ENCODE assay signal across 8 cellular contexts in genomic region chr11:6233984-6234313, GRCh38. TPM values are rescaled to one million over a fixed set of nuclear protein-coding genes. Genes with fewer than 3 reads are reported as not detected.
DNase-seq lines count a peak whose midpoint lies in the region; ATAC-seq, FAIRE-seq and TF ChIP-seq lines count a peak whose summit lies in the region.

No MANE protein-coding gene starts in this region.

- FAIRE-seq in GM12891 (lab: Jason Lieb, UNC), result no peak

- H3K27ac ChIP-seq in ACC112 (ENCODE audit: low read depth, low read length) (peak overlapping the region; percentile 22; the same call in 1 of the 2 replicates), transverse colon (peak overlapping the region; percentile 87 to 96 (median 90))

- peak; percentile 1 for ATAC-seq in left colon
- ATAC-seq in GM21619 (IDR thresholded peaks at IDR 0.05; ENCODE audit: unreplicated experiment), result no peak

- H3K4me1 Mint-ChIP-seq in activated naive CD8-positive, alpha-beta T cell (ENCODE audit: low read depth), result peaks cover 50% of the 10 kb centered on the region

- TF ChIP-seq CTCF in HFF-Myc (IDR thresholded peaks at IDR 0.05; ENCODE audit: low read depth, low read length, missing control alignments) (no peak), transverse colon (IDR thresholded peaks at IDR 0.05) (no peak)

- 1 to 3% methylated on average over 9 of the region's 9 CpGs for WGBS in transverse colon (ENCODE audit: low coverage in 1 of 2), 2 donors

- H3K4me3 Mint-ChIP-seq in activated naive CD8-positive, alpha-beta T cell, result peak overlapping the region; percentile 100

- H3K4me3 ChIP-seq in ACC112 (ENCODE audit: low read depth, low read length), result peak overlapping the region; percentile 87
- peak overlapping the region; percentile 94 for H3K4me3 ChIP-seq in HFF-Myc (replicated peaks; ENCODE audit: low read depth, low read length)
- peak overlapping the region; percentile 60 to 94 (median 73) for H3K4me3 ChIP-seq in transverse colon

- no peaks in the 10 kb centered on the region for H3K9me3 ChIP-seq in transverse colon

- DNase-seq in HFF-Myc (ENCODE audit: extremely low read depth, low read depth) (no peak), left colon (no peak), transverse colon (peak; percentile 29), GM12891 (ENCODE audit: insufficient read length, low spot score) (no peak), NCI-H128 (lab: John Stamatoyannopoulos, UW; ENCODE audit: unreplicated experiment) (no peak)

- TF ChIP-seq POLR2A in transverse colon (IDR thresholded peaks at IDR 0.05) (no peak), GM12891 (IDR thresholded peaks at IDR 0.05; ENCODE audit: low read depth, low read length) (no peak)

- in situ Hi-C loops in transverse colon (cut with MboI; ENCODE audit: low pct_ligation_motif_present in 1 of 4, low pct_unique_long_range_greater_than_20kb in 1 of 4, low sequenced_read_pairs in 3 of 4), result loop anchor here in 1 of 4 donors (10.0 kb wide), 1 partner anchor 251 kb away; the partner anchor contains the start of genes ARFIP2 and TIMM10B

- intact Hi-C loops in left colon (cut with DNase I, micrococcal nuclease) (no loop called here), transverse colon (cut with DNase I; ENCODE audit: low total_unique reads) (no loop called here)

- H2AFZ ChIP-seq in ACC112 (ENCODE audit: low read length, unreplicated experiment), result peak overlapping the region; percentile 51

- no peaks in the 10 kb centered on the region for H3K9me3 Mint-ChIP-seq in activated naive CD8-positive, alpha-beta T cell (ENCODE audit: low read depth)

- H3K4me1 ChIP-seq in ACC112 (ENCODE audit: control insufficient read depth, insufficient read depth, low read length, unreplicated experiment) (peaks cover 10% of the 10 kb centered on the region), transverse colon (peaks cover 4 to 39% (median 27%) of the 10 kb centered on the region in 4 donors)

- peaks cover 48% of the 10 kb centered on the region for H3K79me2 ChIP-seq in ACC112 (ENCODE audit: control insufficient read depth, insufficient read depth, low read length, unreplicated experiment)

- H3K27ac Mint-ChIP-seq in activated naive CD8-positive, alpha-beta T cell, result peak overlapping the region; percentile 96

- H3K27me3 Mint-ChIP-seq in activated naive CD8-positive, alpha-beta T cell, result no peaks in the 10 kb centered on the region

- H3K36me3 ChIP-seq in ACC112 (ENCODE audit: insufficient read depth, low read length) (no peaks in the 10 kb centered on the region), transverse colon (no peaks in the 10 kb centered on the region)

- H3K27me3 ChIP-seq in ACC112 (ENCODE audit: insufficient read depth, low read length) (peaks cover 3% of the 10 kb centered on the region; the same call in 1 of the 2 replicates), transverse colon (no peaks in the 10 kb centered on the region)

- peaks cover 4% of the 10 kb centered on the region for H3K36me3 Mint-ChIP-seq in activated naive CD8-positive, alpha-beta T cell

- no peak for TF ChIP-seq EP300 in transverse colon (IDR thresholded peaks at IDR 0.05; ENCODE audit: low read depth)

TF ChIP-seq in GM12891, 5 proteins besides CTCF, POLR2A, EP300 and RAD21:
- no peak for TF ChIP-seq SPI1 (IDR thresholded peaks at IDR 0.05; ENCODE audit: low read depth, low read length)
- no peak for TF ChIP-seq POU2F2 (IDR thresholded peaks at IDR 0.05; ENCODE audit: low read depth, low read length)
- no peak for TF ChIP-seq POLR2AphosphoS5 (IDR thresholded peaks at IDR 0.05; ENCODE audit: low read depth, low read length)
- TF ChIP-seq TAF1 (IDR thresholded peaks at IDR 0.05; ENCODE audit: low read depth, low read length), result no peak
- TF ChIP-seq PAX5 (IDR thresholded peaks at IDR 0.05; ENCODE audit: insufficient read depth, low read length, severe bottlenecking), result no peak

RNA-seq across cellular contexts. Expression of gene FHIP1B, which starts 0.5 kb away (rescaled TPM):
- total RNA-seq in left colon (100 to 1,000 TPM in 1 of 2 donors, 10 to 100 TPM in 1; 93.2 to 103 TPM), transverse colon (100 to 1,000 TPM; 190 to 681 (median 228) TPM)
- polyA plus RNA-seq in GM12891 (2012; ENCODE audit: low read depth, missing spikeins), result 13.8 TPM

RNA-seq across cellular contexts. Expression of gene CNGA4, which starts 4.9 kb away (rescaled TPM):
- under 1 TPM in 1 of 2 donors, not detected in 1; 0.14 TPM for total RNA-seq in left colon
- total RNA-seq in transverse colon, result under 1 TPM in 1 of 4 donors, not detected in 3; 0.14 TPM
- polyA plus RNA-seq in GM12891 (2012; ENCODE audit: low read depth, missing spikeins), result 0.10 TPM

RNA-seq across cellular contexts. Expression of gene CCKBR, which starts 25.7 kb away (rescaled TPM):
- total RNA-seq in left colon (not detected), transverse colon (under 1 TPM in 1 of 4 donors, not detected in 3; 0.48 TPM)
- polyA plus RNA-seq in GM12891 (2012; ENCODE audit: low read depth, missing spikeins), result not detected

RNA-seq across cellular contexts. Expression of gene C11orf42, which starts 28.6 kb away (rescaled TPM):
- total RNA-seq in left colon (not detected), transverse colon (not detected)
- not detected for polyA plus RNA-seq in GM12891 (2012; ENCODE audit: low read depth, missing spikeins)

RNA-seq across cellular contexts. Expression of gene OR52W1, which starts 34.9 kb away (rescaled TPM):
- not detected for total RNA-seq in left colon
- not detected for total RNA-seq in transverse colon
- polyA plus RNA-seq in GM12891 (2012; ENCODE audit: low read depth, missing spikeins), result not detected
